ENCODE assay signal across 8 cellular contexts in the genomic region with DNA sequence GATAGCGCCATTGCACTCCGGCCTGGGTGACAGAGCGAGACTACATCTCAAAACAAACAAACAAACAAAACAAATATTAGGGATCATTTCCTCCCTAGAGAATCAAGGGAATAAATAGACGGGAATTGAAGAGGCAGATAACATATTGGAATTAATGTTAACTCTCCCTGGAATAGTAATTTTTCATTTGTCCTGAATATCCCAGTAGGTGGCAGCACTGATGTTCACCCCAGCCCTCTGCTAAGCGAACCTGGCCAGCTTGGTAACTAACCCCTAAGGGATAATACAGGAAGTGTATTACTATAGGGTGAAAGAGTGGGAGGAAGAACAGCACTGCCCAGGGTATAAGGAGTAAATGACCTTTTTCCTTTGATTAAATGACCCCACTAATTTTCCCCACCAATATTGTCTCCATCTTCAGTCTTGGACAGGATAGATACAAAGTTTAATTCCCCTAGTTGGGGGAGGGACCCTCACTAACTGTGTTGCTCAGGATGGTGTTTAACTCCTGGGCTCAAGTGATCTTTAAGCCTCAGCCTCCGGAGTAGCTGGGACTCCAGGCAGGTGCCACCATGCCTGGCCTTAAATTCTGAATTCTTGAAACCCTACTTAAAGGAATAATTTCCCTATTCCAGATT. TPM values are rescaled to one million over a fixed set of nuclear protein-coding genes. Genes with fewer than 3 reads are reported as not detected.
DNase-seq lines count a peak whose midpoint lies in the region; ATAC-seq lines count a peak whose summit lies in the region.

No MANE protein-coding gene starts in this region.

- H3K9me3 Mint-ChIP-seq in activated T-helper 17 cell treated with anti-CD3 and anti-CD28 coated beads, Interleukin-2, amount 50 U/mL, for 72 hours: no peaks in the 10 kb centered on the region

- no peaks in the 10 kb centered on the region for H3K27me3 Mint-ChIP-seq in activated T-helper 17 cell treated with anti-CD3 and anti-CD28 coated beads, Interleukin-2, amount 50 U/mL, for 72 hours

- no peak overlapping the region for H3K4me3 Mint-ChIP-seq in activated T-helper 17 cell treated with anti-CD3 and anti-CD28 coated beads, Interleukin-2, amount 50 U/mL, for 72 hours

- H3K4me1 Mint-ChIP-seq in activated T-helper 17 cell treated with anti-CD3 and anti-CD28 coated beads, Interleukin-2, amount 50 U/mL, for 72 hours: no peaks in the 10 kb centered on the region

- DNase-seq in NCI-H1092 treated with DMSO at 0.1 percent for 48 hours (lab: John Stamatoyannopoulos, UW): peak; percentile 0
- DNase-seq in NCI-H1092 (lab: John Stamatoyannopoulos, UW): no peak
- DNase-seq in GM19238 (ENCODE audit: insufficient read length, low spot score): peak; percentile 37
- peak; percentile 11 for DNase-seq in NCI-H1694 (lab: John Stamatoyannopoulos, UW)
- DNase-seq in iPS DF 19.7 (ENCODE audit: low read depth, low spot score): peak; percentile 54
- DNase-seq in stromal cell of bone marrow (ENCODE audit: low read depth): peak; percentile 33

- peak overlapping the region; percentile 66 for H3K27ac Mint-ChIP-seq in activated T-helper 17 cell treated with anti-CD3 and anti-CD28 coated beads, Interleukin-2, amount 50 U/mL, for 72 hours

- H3K36me3 Mint-ChIP-seq in activated T-helper 17 cell treated with anti-CD3 and anti-CD28 coated beads, Interleukin-2, amount 50 U/mL, for 72 hours (ENCODE audit: low read depth): no peaks in the 10 kb centered on the region

- ATAC-seq in activated T-helper 17 cell treated with anti-CD3 and anti-CD28 coated beads, Interleukin-2, amount 50 U/mL, for 72 hours (replicated peaks): peak; percentile 96
- ATAC-seq in HG03139 (IDR thresholded peaks at IDR 0.05; ENCODE audit: unreplicated experiment): no peak

RNA-seq across cellular contexts. Expression of a gene that starts 40.5 kb away (rescaled TPM):
- 1 to 10 TPM in 1 of 2 donors, under 1 TPM in 1; 0.58 to 2.3 TPM for total RNA-seq in activated T-helper 17 cell treated with anti-CD3 and anti-CD28 coated beads, Interleukin-2, amount 50 U/mL, for 72 hours

RNA-seq across cellular contexts. Expression of a gene that starts 43.0 kb away (rescaled TPM):
- not detected for total RNA-seq in activated T-helper 17 cell treated with anti-CD3 and anti-CD28 coated beads, Interleukin-2, amount 50 U/mL, for 72 hours
